18 cellular contexts compared by ENCODE assay signal in the genomic region with DNA sequence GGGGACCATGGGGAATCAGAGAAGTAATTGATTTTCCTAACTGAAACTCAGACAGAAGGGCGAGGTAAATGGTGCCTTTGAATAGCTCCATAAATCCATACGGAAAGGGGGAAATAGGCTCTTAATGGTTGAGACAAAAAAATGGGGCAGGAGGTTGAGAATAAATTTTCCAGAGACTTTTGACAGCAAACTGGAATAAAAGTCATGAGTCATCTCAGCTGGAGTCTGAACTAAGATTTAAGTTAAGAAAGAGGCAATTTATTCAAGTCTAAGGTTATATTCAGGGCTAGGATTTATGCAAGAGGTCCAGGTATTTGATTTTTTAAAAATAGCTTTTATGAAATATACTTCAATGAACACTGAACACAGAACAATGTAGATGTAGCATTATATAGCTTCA.
A peak's percentile ranks its signal among the peaks of the same experiment; 100 is the strongest.
DNase-seq lines count a peak whose midpoint lies in the region; ATAC-seq and TF ChIP-seq lines count a peak whose summit lies in the region.
"Had no signal": no experiment of that assay in that cellular context is flagged by ENCODE, and none has a peak within 500 bp of the region (broad histone marks: within the 10 kb centered on the region; RNA-seq: fewer than 3 reads in every experiment).

No MANE protein-coding gene starts in this region.

- TF ChIP-seq CTCF in SK-N-SH (IDR thresholded peaks at IDR 0.05) (no peak), choroid plexus epithelial cell (conservative IDR thresholded peaks at IDR 0.05; ENCODE audit: low read depth, low read length) (no peak)

- no peaks in the 10 kb centered on the region for H3K36me3 Mint-ChIP-seq in activated T-cell treated with anti-CD3 and anti-CD28 coated beads, Interleukin-2, amount 50 U/mL, for 24 hours (ENCODE audit: low read depth)
- H3K36me3 Mint-ChIP-seq: CD4-positive, CD25-positive, alpha-beta regulatory T cell; CD8-positive, alpha-beta T cell had no signal

- H3K4me3 Mint-ChIP-seq in activated T-cell treated with anti-CD3 and anti-CD28 coated beads, Interleukin-2, amount 50 U/mL, for 24 hours = no peak overlapping the region
- H3K4me3 Mint-ChIP-seq: B cell; CD4-positive, CD25-positive, alpha-beta regulatory T cell; CD8-positive, alpha-beta T cell had no signal

- H3K27me3 Mint-ChIP-seq in activated T-cell treated with anti-CD3 and anti-CD28 coated beads, Interleukin-2, amount 50 U/mL, for 24 hours = peaks cover 14% of the 10 kb centered on the region

- H3K27ac ChIP-seq in SK-N-SH (ENCODE audit: low read depth in 2 of 2, low read length in 1 of 2) = peak overlapping the region; percentile 49 to 50; a peak in 2 of 4 replicates
- H3K27ac ChIP-seq: BLaER1, C4-2B had no signal

- H3K4me3 ChIP-seq in SK-N-SH (ENCODE audit: low read depth in 2 of 2, low read length in 1 of 2) (no peak overlapping the region), choroid plexus epithelial cell (ENCODE audit: low read depth, low read length) (no peak overlapping the region)
- H3K4me3 ChIP-seq: BLaER1 had no signal

- 0 out of 4 replicates have a peak, but pooled peaks of 1 of the 2 experiments have one; percentile 33 for TF ChIP-seq EP300 in SK-N-SH (IDR thresholded peaks at IDR 0.05; ENCODE audit: borderline replicate concordance in 1 of 2, low read depth in 1 of 2, low read length in 1 of 2)

- WGBS in SK-N-SH (ENCODE audit: low lambda C conversion rate) = 11% methylated on average over 2 of the region's 2 CpGs

- H3K4me1 ChIP-seq in SK-N-SH (ENCODE audit: control insufficient read depth in 1 of 2, insufficient read depth in 2 of 2, low read depth in 1 of 2, low read length in 1 of 2) = no peaks in the 10 kb centered on the region; a peak in 1 of 4 replicates
- H3K4me1 ChIP-seq: BLaER1, Caco-2 had no signal

- no peak for TF ChIP-seq RAD21 in SK-N-SH (IDR thresholded peaks at IDR 0.05; ENCODE audit: low read length)

- no peak overlapping the region for H3K4me2 ChIP-seq in SK-N-SH
- H3K4me2 ChIP-seq: BLaER1 had no signal

- no peaks in the 10 kb centered on the region for H3K27me3 ChIP-seq in SK-N-SH (ENCODE audit: insufficient read depth)
- H3K27me3 ChIP-seq: BLaER1 had no signal

- no peaks in the 10 kb centered on the region for H3K9me3 ChIP-seq in SK-N-SH
- H3K9me3 ChIP-seq: BLaER1, Caco-2 had no signal

- H3K9me3 Mint-ChIP-seq in activated T-cell treated with anti-CD3 and anti-CD28 coated beads, Interleukin-2, amount 50 U/mL, for 24 hours = no peaks in the 10 kb centered on the region
- H3K9me3 Mint-ChIP-seq: CD8-positive, alpha-beta T cell had no signal

- H2AFZ ChIP-seq in SK-N-SH (ENCODE audit: low read depth) = no peak overlapping the region

- no peak for ATAC-seq in GM21367 (IDR thresholded peaks at IDR 0.05; ENCODE audit: unreplicated experiment)
- ATAC-seq: CD8-positive, alpha-beta T cell had no signal

- no peaks in the 10 kb centered on the region for H3K4me1 Mint-ChIP-seq in activated T-cell treated with anti-CD3 and anti-CD28 coated beads, Interleukin-2, amount 50 U/mL, for 24 hours (ENCODE audit: low read depth)
- H3K4me1 Mint-ChIP-seq: B cell; CD4-positive, CD25-positive, alpha-beta regulatory T cell had no signal

- no peaks in the 10 kb centered on the region for H3K79me2 ChIP-seq in SK-N-SH (ENCODE audit: insufficient read depth)

- H3K36me3 ChIP-seq in SK-N-SH (replicated peaks in 1 of 2; ENCODE audit: control insufficient read depth in 1 of 2, insufficient read depth in 2 of 2, low read length in 1 of 2) = no peaks in the 10 kb centered on the region
- H3K36me3 ChIP-seq: BLaER1 had no signal

- CTCF ChIA-PET in SK-N-SH (lab: Yijun Ruan, JAX) = interaction anchor here (0.7 kb wide), 1 partner anchor 8 kb away, joined by 3 read pairs; no protein-coding TSS in a partner anchor

- POLR2A ChIA-PET in SK-N-SH (lab: Yijun Ruan, JAX) = no interaction called here

- H4K20me1 ChIP-seq in SK-N-SH (ENCODE audit: insufficient read depth) = no peaks in the 10 kb centered on the region
- H4K20me1 ChIP-seq: BLaER1 had no signal

- peaks cover 13% of the 10 kb centered on the region for H3F3A ChIP-seq in SK-N-SH (replicated peaks; ENCODE audit: insufficient read depth)

- H3K9me2 ChIP-seq in SK-N-SH = no peaks in the 10 kb centered on the region

- no peak overlapping the region for H3K27ac Mint-ChIP-seq in activated T-cell treated with anti-CD3 and anti-CD28 coated beads, Interleukin-2, amount 50 U/mL, for 24 hours
- H3K27ac Mint-ChIP-seq: B cell; CD4-positive, CD25-positive, alpha-beta regulatory T cell; CD8-positive, alpha-beta T cell had no signal

- no peak overlapping the region for H3K9ac ChIP-seq in SK-N-SH
- H3K9ac ChIP-seq: BLaER1 had no signal

- DNase-seq in SK-N-SH (no peak), choroid plexus epithelial cell (ENCODE audit: low read depth) (peak; percentile 34), iris pigment epithelial cell (ENCODE audit: low read depth) (peak; percentile 3), putamen (ENCODE audit: low spot score) (peak; percentile 1), NCI-H1105 (lab: John Stamatoyannopoulos, UW) (no peak)
- DNase-seq in activated T-cell treated with anti-CD3 and anti-CD28 coated beads, Interleukin-2, amount 50 U/mL, for 24 hours = no peak
- no peak for DNase-seq in stimulated activated CD4-positive, alpha-beta T cell treated with anti-CD3 and anti-CD28 coated beads, Interleukin-2, amount 100 ng/mL, for 24 hours
- DNase-seq: Caco-2; CD4-positive, CD25-positive, alpha-beta regulatory T cell; CD8-positive, alpha-beta T cell; DMS153; DND-41; H7; HCEC 1CT had no signal

TF ChIP-seq in SK-N-SH, 30 proteins besides CTCF, POLR2A, EP300 and RAD21 (continues in another document):
- TF ChIP-seq GATA2 (CRISPR knock-in tag; IDR thresholded peaks at IDR 0.05) (no peak), RFX5 (IDR thresholded peaks at IDR 0.05; ENCODE audit: low read length) (no peak), MXI1 (IDR thresholded peaks at IDR 0.05; ENCODE audit: low read depth, low read length) (no peak), RCOR1 (IDR thresholded peaks at IDR 0.05; ENCODE audit: low read length) (no peak), TEAD4 (IDR thresholded peaks at IDR 0.05; ENCODE audit: borderline replicate concordance, insufficient read depth) (no peak), CHD2 (IDR thresholded peaks at IDR 0.05; ENCODE audit: low read length, partially characterized antibody) (no peak), JUND (IDR thresholded peaks at IDR 0.05) (peak; percentile 55), ELF1 (IDR thresholded peaks at IDR 0.05) (no peak), FOSL2 (IDR thresholded peaks at IDR 0.05; ENCODE audit: borderline replicate concordance, low read depth) (peak; percentile 34; the same call in 1 of the 2 replicates), NRF1 (IDR thresholded peaks at IDR 0.05; ENCODE audit: low read depth, low read length) (no peak), POLR2AphosphoS5 (IDR thresholded peaks at IDR 0.05; ENCODE audit: low read depth, low read length) (no peak), NFIC (IDR thresholded peaks at IDR 0.05; ENCODE audit: borderline replicate concordance) (peak; percentile 22; the same call in 1 of the 2 replicates), EZH2phosphoT487 (IDR thresholded peaks at IDR 0.05; ENCODE audit: borderline replicate concordance, low read depth) (no peak)
- TF ChIP-seq, protein P1, sequence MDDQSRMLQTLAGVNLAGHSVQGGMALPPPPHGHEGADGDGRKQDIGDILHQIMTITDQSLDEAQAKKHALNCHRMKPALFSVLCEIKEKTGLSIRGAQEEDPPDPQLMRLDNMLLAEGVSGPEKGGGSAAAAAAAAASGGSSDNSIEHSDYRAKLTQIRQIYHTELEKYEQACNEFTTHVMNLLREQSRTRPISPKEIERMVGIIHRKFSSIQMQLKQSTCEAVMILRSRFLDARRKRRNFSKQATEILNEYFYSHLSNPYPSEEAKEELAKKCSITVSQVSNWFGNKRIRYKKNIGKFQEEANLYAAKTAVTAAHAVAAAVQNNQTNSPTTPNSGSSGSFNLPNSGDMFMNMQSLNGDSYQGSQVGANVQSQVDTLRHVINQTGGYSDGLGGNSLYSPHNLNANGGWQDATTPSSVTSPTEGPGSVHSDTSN (IDR thresholded peaks at IDR 0.05) = peak; percentile 80
- TF ChIP-seq, protein P2, sequence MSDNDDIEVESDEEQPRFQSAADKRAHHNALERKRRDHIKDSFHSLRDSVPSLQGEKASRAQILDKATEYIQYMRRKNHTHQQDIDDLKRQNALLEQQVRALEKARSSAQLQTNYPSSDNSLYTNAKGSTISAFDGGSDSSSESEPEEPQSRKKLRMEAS (IDR thresholded peaks at IDR 0.05; ENCODE audit: low read depth) = no peak
- TF ChIP-seq, protein P3, sequence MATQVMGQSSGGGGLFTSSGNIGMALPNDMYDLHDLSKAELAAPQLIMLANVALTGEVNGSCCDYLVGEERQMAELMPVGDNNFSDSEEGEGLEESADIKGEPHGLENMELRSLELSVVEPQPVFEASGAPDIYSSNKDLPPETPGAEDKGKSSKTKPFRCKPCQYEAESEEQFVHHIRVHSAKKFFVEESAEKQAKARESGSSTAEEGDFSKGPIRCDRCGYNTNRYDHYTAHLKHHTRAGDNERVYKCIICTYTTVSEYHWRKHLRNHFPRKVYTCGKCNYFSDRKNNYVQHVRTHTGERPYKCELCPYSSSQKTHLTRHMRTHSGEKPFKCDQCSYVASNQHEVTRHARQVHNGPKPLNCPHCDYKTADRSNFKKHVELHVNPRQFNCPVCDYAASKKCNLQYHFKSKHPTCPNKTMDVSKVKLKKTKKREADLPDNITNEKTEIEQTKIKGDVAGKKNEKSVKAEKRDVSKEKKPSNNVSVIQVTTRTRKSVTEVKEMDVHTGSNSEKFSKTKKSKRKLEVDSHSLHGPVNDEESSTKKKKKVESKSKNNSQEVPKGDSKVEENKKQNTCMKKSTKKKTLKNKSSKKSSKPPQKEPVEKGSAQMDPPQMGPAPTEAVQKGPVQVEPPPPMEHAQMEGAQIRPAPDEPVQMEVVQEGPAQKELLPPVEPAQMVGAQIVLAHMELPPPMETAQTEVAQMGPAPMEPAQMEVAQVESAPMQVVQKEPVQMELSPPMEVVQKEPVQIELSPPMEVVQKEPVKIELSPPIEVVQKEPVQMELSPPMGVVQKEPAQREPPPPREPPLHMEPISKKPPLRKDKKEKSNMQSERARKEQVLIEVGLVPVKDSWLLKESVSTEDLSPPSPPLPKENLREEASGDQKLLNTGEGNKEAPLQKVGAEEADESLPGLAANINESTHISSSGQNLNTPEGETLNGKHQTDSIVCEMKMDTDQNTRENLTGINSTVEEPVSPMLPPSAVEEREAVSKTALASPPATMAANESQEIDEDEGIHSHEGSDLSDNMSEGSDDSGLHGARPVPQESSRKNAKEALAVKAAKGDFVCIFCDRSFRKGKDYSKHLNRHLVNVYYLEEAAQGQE (IDR thresholded peaks at IDR 0.05; ENCODE audit: low read depth, low read length) = no peak
- TF ChIP-seq, protein P4, sequence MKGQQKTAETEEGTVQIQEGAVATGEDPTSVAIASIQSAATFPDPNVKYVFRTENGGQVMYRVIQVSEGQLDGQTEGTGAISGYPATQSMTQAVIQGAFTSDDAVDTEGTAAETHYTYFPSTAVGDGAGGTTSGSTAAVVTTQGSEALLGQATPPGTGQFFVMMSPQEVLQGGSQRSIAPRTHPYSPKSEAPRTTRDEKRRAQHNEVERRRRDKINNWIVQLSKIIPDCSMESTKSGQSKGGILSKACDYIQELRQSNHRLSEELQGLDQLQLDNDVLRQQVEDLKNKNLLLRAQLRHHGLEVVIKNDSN (IDR thresholded peaks at IDR 0.05; ENCODE audit: borderline replicate concordance, low read depth) = no peak

Comparison
In these comparisons a context has a peak if more than half of its experiments do, and no peak if none do; other contexts are left out.
1. DNase-seq: peak in choroid plexus epithelial cell (single experiment), iris pigment epithelial cell (single experiment) and putamen (single experiment); none in SK-N-SH (single experiment), NCI-H1105 (single experiment), activated T-cell treated with anti-CD3 and anti-CD28 coated beads, Interleukin-2, amount 50 U/mL, for 24 hours (single experiment) and stimulated activated CD4-positive, alpha-beta T cell treated with anti-CD3 and anti-CD28 coated beads, Interleukin-2, amount 100 ng/mL, for 24 hours (0 of 2).